In genomic region chr1:99457381-99458165, GRCh38 we compare ENCODE assay signal across 1 cellular context.
TF ChIP-seq lines count a peak whose summit lies in the region.

No MANE protein-coding gene starts in this region.

TF ChIP-seq in HepG2, 621 proteins besides CTCF, POLR2A, EP300 and RAD21 (continued from another document):
- no peak for TF ChIP-seq LRRFIP1 (CRISPR knock-in tag; conservative IDR thresholded peaks at IDR 0.05)
- TF ChIP-seq TFAP4 (IDR thresholded peaks at IDR 0.05; ENCODE audit: borderline replicate concordance, low read depth): no peak
TF ChIP-seq in HepG2: peak in this region for 0.
